Comparison of ENCODE assay signal across 1 cellular context in genomic region chr4:173025131-173025530, GRCh38.
TF ChIP-seq lines count a peak whose summit lies in the region.

No MANE protein-coding gene starts in this region.

TF ChIP-seq in HCT116, 20 proteins besides CTCF, POLR2A, EP300 and RAD21 (continued from another document):
- TF ChIP-seq ZNF274 (IDR thresholded peaks at IDR 0.05; ENCODE audit: low read depth, low read length) (no peak), MAX (IDR thresholded peaks at IDR 0.05) (no peak), ELF1 (IDR thresholded peaks at IDR 0.05; ENCODE audit: borderline replicate concordance, low read depth) (peak; percentile 49), YY1 (IDR thresholded peaks at IDR 0.05; ENCODE audit: extremely low read depth, insufficient replicate concordance, low read depth, low read length) (no peak), SIN3A (IDR thresholded peaks at IDR 0.05; ENCODE audit: low read depth) (no peak)
TF ChIP-seq in HCT116: peak in this region for 2.
